7 cellular contexts compared by ENCODE assay signal in genomic region chr11:65870706-65871681, GRCh38. TPM values are rescaled to one million over a fixed set of nuclear protein-coding genes. Genes with fewer than 3 reads are reported as not detected.
DNase-seq lines count a peak whose midpoint lies in the region; ATAC-seq and TF ChIP-seq lines count a peak whose summit lies in the region.
"Had no signal": no experiment of that assay in that cellular context is flagged by ENCODE, and none has a peak within 500 bp of the region (broad histone marks: within the 10 kb centered on the region; RNA-seq: fewer than 3 reads in every experiment).

No MANE protein-coding gene starts in this region.

- POLR2A ChIA-PET in AG04450 (lab: Yijun Ruan, JAX): interaction anchor here (0.5 to 2.2 kb wide), 8 partner anchors 8 to 249 kb away, joined by 3 to 37 read pairs (median 7); partner anchors contain the start of genes CCDC85B, CFL1, FIBP and FOSL1

- no peaks in the 10 kb centered on the region; the same call in 1 of the 2 replicates for H3K9me3 ChIP-seq in AG04450 (ENCODE audit: control insufficient read depth, insufficient read depth, low read length)

- H3K27me3 ChIP-seq in AG04450 (ENCODE audit: control insufficient read depth, insufficient read depth, low read length) (no peaks in the 10 kb centered on the region), layer of hippocampus (ENCODE audit: control insufficient read depth, insufficient read depth, low read length) (no peaks in the 10 kb centered on the region)

- CTCF ChIA-PET in AG04450 (lab: Charles Lee): interaction anchor here (0.6 to 2.4 kb wide), 8 partner anchors 10 to 198 kb away, joined by 3 to 23 read pairs (median 6); partner anchors contain the start of genes FIBP and MUS81

- ATAC-seq in GM19455 (IDR thresholded peaks at IDR 0.05; ENCODE audit: unreplicated experiment) (no peak), HG03025 (IDR thresholded peaks at IDR 0.05; ENCODE audit: low FRiP score, unreplicated experiment) (no peak)

- H3K27ac ChIP-seq in AG04450 (ENCODE audit: low read depth, low read length): peak overlapping the region; percentile 83
- H3K27ac ChIP-seq in layer of hippocampus (ENCODE audit: low read depth, low read length): peak overlapping the region; percentile 75

- H3K4me3 ChIP-seq in AG04450 (ENCODE audit: low read depth, low read length): peak overlapping the region; percentile 76

- TF ChIP-seq CTCF in AG04450 (IDR thresholded peaks at IDR 0.05; ENCODE audit: low read depth, low read length): no peak

- DNase-seq in AG04450 (ENCODE audit: low read depth, low spot score) (no peak), NCI-H510A treated with DMSO at 0.1 percent for 48 hours (lab: John Stamatoyannopoulos, UW) (peak; percentile 25), NCI-H82 treated with DMSO at 0.1 percent for 48 hours (lab: John Stamatoyannopoulos, UW; ENCODE audit: unreplicated experiment) (no peak)

RNA-seq across cellular contexts. Expression of gene EFEMP2, which starts 1.6 kb away (rescaled TPM):
- polyA plus RNA-seq in AG04450 (2011; rRNA removed): 190 and 279 TPM in 2 replicates
- polyA minus RNA-seq in AG04450 (2011; rRNA and poly(A)+ RNA removed): 72.8 and 112 TPM in 2 replicates

RNA-seq across cellular contexts. Expression of gene CTSW, which starts 8.6 kb away (rescaled TPM):
- polyA plus RNA-seq in AG04450 (2011; rRNA removed): not detected in 2 replicates
- polyA minus RNA-seq in AG04450 (2011; rRNA and poly(A)+ RNA removed): 0.55 TPM in 1 of 2 replicates, not detected in the other
- polyA plus RNA-seq: neural cell had no signal

RNA-seq across cellular contexts. Expression of gene MUS81, which starts 10.8 kb away (rescaled TPM):
- 23.8 and 27.5 TPM in 2 replicates for polyA plus RNA-seq in AG04450 (2011; rRNA removed)
- polyA minus RNA-seq in AG04450 (2011; rRNA and poly(A)+ RNA removed): 23.4 and 28.7 TPM in 2 replicates

RNA-seq across cellular contexts. Expression of gene CFL1, which starts 13.0 kb away (rescaled TPM):
- polyA plus RNA-seq in AG04450 (2011; rRNA removed): 1,553 and 1,822 TPM in 2 replicates
- polyA minus RNA-seq in AG04450 (2011; rRNA and poly(A)+ RNA removed): 2,126 and 2,698 TPM in 2 replicates

RNA-seq across cellular contexts. Expression of gene FIBP, which starts 17.3 kb away (rescaled TPM):
- polyA plus RNA-seq in AG04450 (2011; rRNA removed): 126 and 160 TPM in 2 replicates
- polyA minus RNA-seq in AG04450 (2011; rRNA and poly(A)+ RNA removed): 116 and 143 TPM in 2 replicates
